2 cellular contexts compared by ENCODE assay signal in the genomic region with DNA sequence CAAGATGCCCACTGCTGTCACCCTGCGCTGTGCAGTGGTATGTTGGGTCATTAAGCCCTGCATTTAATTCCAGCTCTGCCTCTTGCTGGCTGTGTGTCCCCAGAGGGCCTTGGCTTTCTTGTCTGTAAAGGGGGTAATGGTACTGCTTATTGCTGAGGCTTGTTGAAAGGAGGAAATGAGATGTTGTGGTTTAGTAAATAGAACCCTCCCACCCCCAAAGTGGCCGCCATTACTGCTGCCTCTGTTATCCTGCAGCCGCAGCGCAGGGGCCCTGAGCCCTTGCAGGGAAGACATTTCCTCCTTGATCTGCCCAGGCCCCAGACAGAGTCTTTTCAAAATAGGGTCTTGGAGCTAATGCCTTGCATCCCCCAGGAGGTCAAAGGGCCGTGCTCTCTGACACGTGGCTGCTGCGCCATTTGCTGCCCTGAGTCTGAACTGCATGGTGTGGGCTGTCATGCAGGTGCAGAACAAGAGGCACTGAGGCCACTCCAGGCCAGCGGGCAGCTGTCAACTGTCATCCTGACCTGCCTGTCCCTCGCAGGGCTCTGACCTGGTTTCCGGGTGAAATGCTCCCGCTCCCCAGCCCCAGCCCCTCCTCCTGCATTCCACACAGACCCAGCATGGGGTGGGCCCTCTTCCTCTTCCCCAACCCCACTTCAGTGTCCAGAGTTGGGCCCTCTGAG.
A peak's percentile ranks its signal among the peaks of the same experiment; 100 is the strongest.
TF ChIP-seq lines count a peak whose summit lies in the region.

No MANE protein-coding gene starts in this region.

TF ChIP-seq in GM12891, 5 proteins besides CTCF, POLR2A, EP300 and RAD21:
- TF ChIP-seq PAX5 (IDR thresholded peaks at IDR 0.05; ENCODE audit: insufficient read depth, low read length, severe bottlenecking) = no peak
- peak; percentile 85 for TF ChIP-seq SPI1 (IDR thresholded peaks at IDR 0.05; ENCODE audit: low read depth, low read length)
- TF ChIP-seq POLR2AphosphoS5 (IDR thresholded peaks at IDR 0.05; ENCODE audit: low read depth, low read length) = no peak

TF ChIP-seq in K562, 482 proteins besides CTCF, POLR2A, EP300 and RAD21:
- TF ChIP-seq, protein P1, sequence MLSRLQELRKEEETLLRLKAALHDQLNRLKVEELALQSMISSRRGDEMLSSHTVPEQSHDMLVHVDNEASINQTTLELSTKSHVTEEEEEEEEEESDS (CRISPR knock-in tag; IDR thresholded peaks at IDR 0.05) = no peak
- TF ChIP-seq YY1 (IDR thresholded peaks at IDR 0.05; ENCODE audit: borderline replicate concordance in 1 of 3, control insufficient read depth in 1 of 3, extremely low read depth in 1 of 3, insufficient read depth in 3 of 3, insufficient read length in 1 of 3, insufficient replicate concordance in 2 of 3, low read depth in 1 of 3, low read length in 2 of 3) (peak in 2 of 3 experiments; percentile 49 to 55), SNIP1 (IDR thresholded peaks at IDR 0.05; ENCODE audit: low read depth) (no peak), ZFP30 (CRISPR knock-in tag; IDR thresholded peaks at IDR 0.05; ENCODE audit: borderline replicate concordance) (no peak), ZNF41 (CRISPR knock-in tag; conservative IDR thresholded peaks at IDR 0.05) (no peak)
